Comparison of ENCODE assay signal across 26 cellular contexts in the genomic region with DNA sequence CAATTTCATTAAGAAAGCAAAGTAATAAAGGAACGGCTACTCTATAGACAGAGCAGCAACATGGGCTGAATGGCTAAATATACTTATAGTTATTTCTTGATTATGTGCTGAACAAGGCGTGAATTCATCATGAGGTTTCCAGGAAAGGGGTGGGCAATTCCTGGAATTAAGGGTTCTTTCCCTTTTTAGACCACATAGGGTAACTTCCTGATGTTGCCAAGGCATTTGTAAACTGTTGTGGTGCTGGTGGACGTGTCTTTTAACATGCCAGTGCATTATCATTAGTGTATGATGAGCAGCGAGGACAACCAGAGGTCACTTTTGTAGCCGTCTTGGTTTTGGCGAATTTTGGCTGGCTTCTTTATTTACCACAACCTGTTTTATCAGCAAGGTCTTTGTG. TPM values are rescaled to one million over a fixed set of nuclear protein-coding genes. Genes with fewer than 3 reads are reported as not detected.
"Had no signal": no experiment of that assay in that cellular context is flagged by ENCODE, and none has a peak within 500 bp of the region (broad histone marks: within the 10 kb centered on the region; RNA-seq: fewer than 3 reads in every experiment).

No MANE protein-coding gene starts in this region.

- ATAC-seq: gastroesophageal sphincter, left lung, SK-N-SH treated with all-trans-retinoic acid at 6 μM for 48 hours had no signal

- H3K36me3 ChIP-seq: esophagus muscularis mucosa, gastroesophageal sphincter, heart left ventricle, left lung had no signal

- FAIRE-seq: endothelial cell of umbilical vein had no signal

- H3K4me1 ChIP-seq: esophagus muscularis mucosa, gastroesophageal sphincter, left lung, testis had no signal

- H3K27me3 ChIP-seq: body of pancreas, gastroesophageal sphincter, left lung, testis had no signal

- DNase-seq: activated CD4-positive, CD25-positive, alpha-beta regulatory T cell treated with anti-CD3 and anti-CD28 coated beads, Interleukin-2, amount 50 U/mL, for 72 hours; activated gamma-delta T cell; body of pancreas; dermis blood vessel endothelial cell; effector memory CD4-positive, alpha-beta T cell; heart left ventricle; left lung; mammary epithelial cell; midbrain; stimulated activated CD4-positive, alpha-beta T cell treated with anti-CD3 and anti-CD28 coated beads, Interleukin-2, amount 100 ng/mL, for 24 hours; T1000; testis had no signal

- H3K27ac Mint-ChIP-seq: activated naive CD8-positive, alpha-beta T cell; progenitor cell of endocrine pancreas; type B pancreatic cell had no signal

- H3K4me3 ChIP-seq: body of pancreas, esophagus muscularis mucosa, gastroesophageal sphincter, heart left ventricle, left lung, testis had no signal

- H3K4me1 Mint-ChIP-seq: neural crest cell had no signal

- H3K9me3 Mint-ChIP-seq: activated T-cell treated with anti-CD3 and anti-CD28 coated beads, Interleukin-2, amount 50 U/mL, for 72 hours; neural crest cell; type B pancreatic cell had no signal

- H3K27ac ChIP-seq: esophagus muscularis mucosa, gastroesophageal sphincter, heart left ventricle, left lung, testis, VCaP had no signal

- H3K4me3 Mint-ChIP-seq: activated naive CD8-positive, alpha-beta T cell; activated T-cell treated with anti-CD3 and anti-CD28 coated beads, Interleukin-2, amount 50 U/mL, for 72 hours; neural crest cell; type B pancreatic cell had no signal

- H3K27me3 Mint-ChIP-seq: activated naive CD8-positive, alpha-beta T cell; type B pancreatic cell had no signal

- H3K36me3 Mint-ChIP-seq: activated naive CD8-positive, alpha-beta T cell; type B pancreatic cell had no signal

- H3K9me3 ChIP-seq: body of pancreas, esophagus muscularis mucosa, gastroesophageal sphincter, heart left ventricle, testis had no signal

RNA-seq across cellular contexts. Expression of a gene that starts 57.6 kb away (rescaled TPM):
- total RNA-seq: activated T-cell treated with anti-CD3 and anti-CD28 coated beads, Interleukin-2, amount 50 U/mL, for 72 hours; cardiac septum; dermis blood vessel endothelial cell; endothelial cell of umbilical vein; esophagus muscularis mucosa; gastroesophageal sphincter; heart left ventricle; kidney epithelial cell; mammary epithelial cell; myocyte; skeletal muscle tissue had no signal
